Comparison of ENCODE assay signal across 8 cellular contexts in genomic region chr18:45384137-45384998, GRCh38.
DNase-seq lines count a peak whose midpoint lies in the region; ATAC-seq, FAIRE-seq and TF ChIP-seq lines count a peak whose summit lies in the region.

No MANE protein-coding gene starts in this region.

- no peak overlapping the region for H3K9ac ChIP-seq in NT2/D1 (ENCODE audit: insufficient read length, low read depth)

- no peaks in the 10 kb centered on the region for H3K27me3 ChIP-seq in NT2/D1 (ENCODE audit: insufficient read depth, insufficient read length)

- no peaks in the 10 kb centered on the region for H3K4me1 ChIP-seq in NT2/D1 (ENCODE audit: insufficient read depth, insufficient read length)

- H3K27ac Mint-ChIP-seq in activated T-helper 17 cell treated with anti-CD3 and anti-CD28 coated beads, Interleukin-2, amount 50 U/mL, for 72 hours = no peak overlapping the region

- TF ChIP-seq POLR2A in GM12891 (IDR thresholded peaks at IDR 0.05; ENCODE audit: low read depth, low read length) = no peak

- no peaks in the 10 kb centered on the region for H3K36me3 Mint-ChIP-seq in activated T-helper 17 cell treated with anti-CD3 and anti-CD28 coated beads, Interleukin-2, amount 50 U/mL, for 72 hours (ENCODE audit: low read depth)

- H3K36me3 ChIP-seq in NT2/D1 (ENCODE audit: insufficient read depth, insufficient read length, low read length) = no peaks in the 10 kb centered on the region

- peak; percentile 80 for FAIRE-seq in GM12891 (lab: Jason Lieb, UNC)

- DNase-seq in A172 (ENCODE audit: low spot score) (peak; percentile 23), GM12891 (ENCODE audit: insufficient read length, low spot score) (peak; percentile 9), HT-29 (ENCODE audit: low spot score) (peak; percentile 62), NT2/D1 (ENCODE audit: low read depth, low spot score) (peak; percentile 46), globus pallidus (ENCODE audit: low spot score) (peak; percentile 32), pons (ENCODE audit: low spot score) (peak; percentile 69)

- H3K9me3 Mint-ChIP-seq in activated T-helper 17 cell treated with anti-CD3 and anti-CD28 coated beads, Interleukin-2, amount 50 U/mL, for 72 hours = no peaks in the 10 kb centered on the region

- H3K9me3 ChIP-seq in NT2/D1 (ENCODE audit: insufficient read depth, low read length) = no peaks in the 10 kb centered on the region

- ATAC-seq in activated T-helper 17 cell treated with anti-CD3 and anti-CD28 coated beads, Interleukin-2, amount 50 U/mL, for 72 hours (replicated peaks) = peak; percentile 48
- ATAC-seq in GM21423 (IDR thresholded peaks at IDR 0.05; ENCODE audit: unreplicated experiment) = no peak

- H3K4me1 Mint-ChIP-seq in activated T-helper 17 cell treated with anti-CD3 and anti-CD28 coated beads, Interleukin-2, amount 50 U/mL, for 72 hours = no peaks in the 10 kb centered on the region

- H3K4me3 Mint-ChIP-seq in activated T-helper 17 cell treated with anti-CD3 and anti-CD28 coated beads, Interleukin-2, amount 50 U/mL, for 72 hours = no peak overlapping the region

- H3K4me3 ChIP-seq in NT2/D1 (ENCODE audit: insufficient read length, low read depth) = no peak overlapping the region

- peaks cover 25% of the 10 kb centered on the region for H3K27me3 Mint-ChIP-seq in activated T-helper 17 cell treated with anti-CD3 and anti-CD28 coated beads, Interleukin-2, amount 50 U/mL, for 72 hours

TF ChIP-seq in GM12891, 5 proteins besides CTCF, POLR2A, EP300 and RAD21:
- TF ChIP-seq POU2F2 (IDR thresholded peaks at IDR 0.05; ENCODE audit: low read depth, low read length) = no peak
- TF ChIP-seq POLR2AphosphoS5 (IDR thresholded peaks at IDR 0.05; ENCODE audit: low read depth, low read length) = no peak
- TF ChIP-seq TAF1 (IDR thresholded peaks at IDR 0.05; ENCODE audit: low read depth, low read length) = no peak

Comparison
In these comparisons a context has a peak if more than half of its experiments do, and no peak if none do; other contexts are left out.
1. DNase-seq: peak in every context shown above with its lines; median percentile 69 in pons; 62 in HT-29; 46 in NT2/D1; 32 in globus pallidus; 23 in A172; 9 in GM12891.